In the genomic region with DNA sequence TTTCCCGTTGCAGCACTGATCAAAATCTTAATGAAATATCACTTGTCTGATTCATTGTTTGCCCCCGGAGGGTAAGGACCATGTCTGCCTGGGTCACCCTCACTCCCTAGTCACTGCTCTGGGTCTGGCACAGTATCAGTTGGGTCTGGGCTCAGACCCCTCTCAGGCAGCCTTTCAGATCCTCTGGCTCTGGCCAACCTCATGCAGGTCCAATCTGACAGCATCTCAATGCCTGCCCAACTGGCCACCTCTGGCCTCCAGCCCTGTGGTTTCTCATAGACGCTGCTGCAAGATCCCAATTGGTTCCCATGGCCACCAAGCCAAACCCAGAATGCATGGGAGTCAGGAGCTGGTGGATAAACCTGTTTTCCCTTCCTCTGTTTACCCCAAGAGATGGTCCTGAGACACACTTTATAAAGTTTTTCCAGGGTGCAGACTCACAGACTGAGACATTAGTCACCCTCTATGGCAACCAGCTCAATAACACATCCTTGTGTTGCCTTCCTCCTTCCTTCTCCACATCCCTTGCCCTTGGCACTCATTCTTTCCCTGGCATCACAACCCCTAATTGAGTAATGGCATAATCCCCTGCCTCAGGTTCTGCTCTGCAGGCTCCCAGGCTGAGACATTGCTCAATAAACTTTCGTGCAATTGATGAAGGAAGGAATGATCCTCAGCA, we compare ENCODE assay signal across 17 cellular contexts.
A peak's percentile ranks its signal among the peaks of the same experiment; 100 is the strongest.
DNase-seq lines count a peak whose midpoint lies in the region; ATAC-seq and TF ChIP-seq lines count a peak whose summit lies in the region.
"Had no signal": no experiment of that assay in that cellular context is flagged by ENCODE, and none has a peak within 500 bp of the region (broad histone marks: within the 10 kb centered on the region; RNA-seq: fewer than 3 reads in every experiment).

No MANE protein-coding gene starts in this region.

- WGBS in SK-N-SH (ENCODE audit: low lambda C conversion rate): 8% methylated on average over 4 of the region's 4 CpGs
- no CpG with 5 or more reads among the region's 4 CpGs for WGBS in H9 (ENCODE audit: extremely low coverage, insufficient read length, low lambda C conversion rate)

- H3K23ac ChIP-seq in H9 (ENCODE audit: insufficient read length, low read depth, low read length): no peak overlapping the region

- H3K23me2 ChIP-seq in H9 (ENCODE audit: insufficient read length, low read depth, low read length, poor library complexity, severe bottlenecking): no peaks in the 10 kb centered on the region

- no peak overlapping the region for H2BK5ac ChIP-seq in H9 (ENCODE audit: insufficient read length, low read length)

- no peaks in the 10 kb centered on the region for H3K79me2 ChIP-seq in SK-N-SH (ENCODE audit: insufficient read depth)
- no peaks in the 10 kb centered on the region for H3K79me2 ChIP-seq in H9 (ENCODE audit: insufficient read depth, low read length)

- H3K9me3 Mint-ChIP-seq in H9: no peaks in the 10 kb centered on the region; a peak in 1 of 5 replicates
- H3K9me3 Mint-ChIP-seq: CD8-positive, alpha-beta memory T cell had no signal

- H3K18ac ChIP-seq in H9 (ENCODE audit: insufficient read length, low read depth, low read length): no peak overlapping the region

- H3K27ac ChIP-seq in SK-N-SH (ENCODE audit: low read depth in 2 of 2, low read length in 1 of 2) (no peak overlapping the region), H9 (ENCODE audit: insufficient read length, low read depth, low read length) (no peak overlapping the region)
- H3K27ac ChIP-seq: C4-2B had no signal

- no peaks in the 10 kb centered on the region for H3K79me1 ChIP-seq in H9 (ENCODE audit: insufficient read depth, low read depth, low read length, poor library complexity, severe bottlenecking)

- no peaks in the 10 kb centered on the region for H3F3A ChIP-seq in SK-N-SH (replicated peaks; ENCODE audit: insufficient read depth)

- H3K4me1 Mint-ChIP-seq in H9: peaks cover 16 to 30% of the 10 kb centered on the region in 2 experiments
- H3K4me1 Mint-ChIP-seq: CD8-positive, alpha-beta memory T cell had no signal

- ATAC-seq in SK-N-SH treated with all-trans-retinoic acid at 6 μM for 48 hours (no peak), esophagus mucosa (peak; percentile 42)
- ATAC-seq: Right ventricle myocardium inferior had no signal

- H3K14ac ChIP-seq in H9 (ENCODE audit: insufficient read depth, low read length): no peak overlapping the region

- no peak overlapping the region for H2AFZ ChIP-seq in SK-N-SH (ENCODE audit: low read depth)
- no peak overlapping the region for H2AFZ ChIP-seq in H9 (ENCODE audit: low read length)

- no peaks in the 10 kb centered on the region for H3K36me3 Mint-ChIP-seq in H9 (ENCODE audit: insufficient read depth in 1 of 3, low read depth in 3 of 3)
- H3K36me3 Mint-ChIP-seq: CD8-positive, alpha-beta memory T cell had no signal

- DNase-seq in SK-N-SH: peak; percentile 67
- peak; percentile 26 for DNase-seq in NCI-H69 (lab: John Stamatoyannopoulos, UW)
- DNase-seq in KG1 (lab: John Stamatoyannopoulos, UW): no peak
- no peak for DNase-seq in activated naive CD4-positive, alpha-beta T cell (lab: John Stamatoyannopoulos, UW)
- no peak for DNase-seq in middle frontal gyrus (ENCODE audit: extremely low spot score, low spot score)
- no peak for DNase-seq in H9
- DNase-seq: AML-193, Calu3, DMS153, IMR-90, NCI-H1694 treated with DMSO at 0.1 percent for 48 hours, NCI-H524 had no signal

- peaks cover 9% of the 10 kb centered on the region for H3K27me3 Mint-ChIP-seq in H9 (ENCODE audit: low read depth)

- no peak overlapping the region for H3K56ac ChIP-seq in H9 (ENCODE audit: insufficient read length, low read depth, low read length)

- CTCF ChIA-PET in SK-N-SH (lab: Yijun Ruan, JAX): interaction anchor here (0.8 to 1.1 kb wide), 3 partner anchors 9 to 652 kb away, joined by 3 to 4 read pairs (median 3); no protein-coding TSS in a partner anchor

- no peaks in the 10 kb centered on the region for H3K27me3 ChIP-seq in SK-N-SH (ENCODE audit: insufficient read depth)
- H3K27me3 ChIP-seq in H9 (ENCODE audit: insufficient read depth, low read length): no peaks in the 10 kb centered on the region

- H3K9ac ChIP-seq in SK-N-SH (no peak overlapping the region), H9 (ENCODE audit: extremely low read depth, insufficient read length, low read length) (no peak overlapping the region)

- H2AK5ac ChIP-seq in H9 (ENCODE audit: insufficient read length, low read length): no peak overlapping the region

- no peak overlapping the region for H4K8ac ChIP-seq in H9 (replicated peaks; ENCODE audit: insufficient read length, low read depth, low read length)

- no peak overlapping the region for H2BK15ac ChIP-seq in H9 (ENCODE audit: low read depth, low read length)

- TF ChIP-seq RAD21 in SK-N-SH (IDR thresholded peaks at IDR 0.05; ENCODE audit: low read length): no peak

- no peak overlapping the region for H2BK120ac ChIP-seq in H9 (ENCODE audit: low read depth, low read length, poor library complexity, severe bottlenecking)

- H3K4me2 ChIP-seq in SK-N-SH: no peak overlapping the region
- no peak overlapping the region for H3K4me2 ChIP-seq in H9 (ENCODE audit: insufficient read depth, insufficient read length, low read length)

- no peak for TF ChIP-seq CTCF in SK-N-SH (IDR thresholded peaks at IDR 0.05)
- TF ChIP-seq CTCF in H9 (conservative IDR thresholded peaks at IDR 0.05): no peak

- H3K4me3 Mint-ChIP-seq in H9: no peak overlapping the region
- H3K4me3 Mint-ChIP-seq: CD8-positive, alpha-beta memory T cell had no signal

- no peaks in the 10 kb centered on the region for H3K36me3 ChIP-seq in SK-N-SH (replicated peaks in 1 of 2; ENCODE audit: control insufficient read depth in 1 of 2, insufficient read depth in 2 of 2, low read length in 1 of 2)

- H4K91ac ChIP-seq in H9 (ENCODE audit: insufficient read length, low read depth, low read length): no peak overlapping the region

- POLR2A ChIA-PET in SK-N-SH (lab: Yijun Ruan, JAX): no interaction called here

- no peak overlapping the region for H2BK12ac ChIP-seq in H9 (ENCODE audit: insufficient read length, low read depth, low read length)

- no peak overlapping the region for H4K5ac ChIP-seq in H9 (ENCODE audit: insufficient read length, low read depth, low read length)

- H2BK20ac ChIP-seq in H9 (ENCODE audit: low read depth, low read length, poor library complexity, severe bottlenecking): no peak overlapping the region

- H3K4ac ChIP-seq in H9 (ENCODE audit: low read depth, low read length): no peak overlapping the region

- H3K9me2 ChIP-seq in SK-N-SH: no peaks in the 10 kb centered on the region

- H4K20me1 ChIP-seq in SK-N-SH (ENCODE audit: insufficient read depth) (no peaks in the 10 kb centered on the region), H9 (ENCODE audit: control insufficient read depth, insufficient read depth, insufficient read length) (no peaks in the 10 kb centered on the region)

- H3K4me1 ChIP-seq in SK-N-SH (ENCODE audit: control insufficient read depth in 1 of 2, insufficient read depth in 2 of 2, low read depth in 1 of 2, low read length in 1 of 2) (peaks cover 0 to 29% of the 10 kb centered on the region in 2 experiments; a peak in 1 of 4 replicates), H9 (ENCODE audit: insufficient read depth, low read length) (no peaks in the 10 kb centered on the region)

- no peak overlapping the region for H3K27ac Mint-ChIP-seq in H9
- H3K27ac Mint-ChIP-seq: CD8-positive, alpha-beta memory T cell had no signal

- no peak overlapping the region for H3K4me3 ChIP-seq in SK-N-SH (ENCODE audit: low read depth in 2 of 2, low read length in 1 of 2)

- TF ChIP-seq EP300 in SK-N-SH (IDR thresholded peaks at IDR 0.05; ENCODE audit: borderline replicate concordance in 1 of 2, low read depth in 1 of 2, low read length in 1 of 2): peak in 1 of 2 experiments; percentile 38; a peak in 2 of 4 replicates

- no peak overlapping the region for H3T11ph ChIP-seq in H9 (ENCODE audit: low read length)

- H3K9me3 ChIP-seq in SK-N-SH: no peaks in the 10 kb centered on the region
- H3K9me3 ChIP-seq in H9 (ENCODE audit: control insufficient read depth, low read depth, low read length): no peaks in the 10 kb centered on the region

TF ChIP-seq in SK-N-SH, 30 proteins besides CTCF, POLR2A, EP300 and RAD21:
- no peak for TF ChIP-seq TAF1 (IDR thresholded peaks at IDR 0.05; ENCODE audit: borderline replicate concordance, low read depth, low read length)
- peak; percentile 57 for TF ChIP-seq GATA2 (CRISPR knock-in tag; IDR thresholded peaks at IDR 0.05)
- TF ChIP-seq FOXM1 (IDR thresholded peaks at IDR 0.05; ENCODE audit: low read depth): no peak
- no peak for TF ChIP-seq MEF2A (IDR thresholded peaks at IDR 0.05; ENCODE audit: borderline replicate concordance, low read depth)
- no peak for TF ChIP-seq FOSL2 (IDR thresholded peaks at IDR 0.05; ENCODE audit: borderline replicate concordance, low read depth)

TF ChIP-seq in SK-N-SH treated with all-trans-retinoic acid at 6 μM for 48 hours, 23 proteins besides CTCF, POLR2A, EP300 and RAD21 (continues in another document):
- no peak for TF ChIP-seq CSDC2 (CRISPR knock-in tag; IDR thresholded peaks at IDR 0.05)
- TF ChIP-seq TCF4 (CRISPR knock-in tag; IDR thresholded peaks at IDR 0.05; ENCODE audit: borderline replicate concordance): no peak
- no peak for TF ChIP-seq ZNF8 (CRISPR knock-in tag; IDR thresholded peaks at IDR 0.05)
- TF ChIP-seq TSHZ2 (CRISPR knock-in tag; IDR thresholded peaks at IDR 0.05): no peak
- no peak for TF ChIP-seq ZNF565 (CRISPR knock-in tag; conservative IDR thresholded peaks at IDR 0.05; ENCODE audit: low read depth)
- TF ChIP-seq ESRRG (CRISPR knock-in tag; IDR thresholded peaks at IDR 0.05): no peak
- TF ChIP-seq ZFP30 (CRISPR knock-in tag; IDR thresholded peaks at IDR 0.05): no peak

Comparison
In these comparisons a context has a peak if more than half of its experiments do, and no peak if none do; other contexts are left out.
1. DNase-seq: peak in SK-N-SH (single experiment) and NCI-H69 (single experiment); none in KG1 (single experiment), activated naive CD4-positive, alpha-beta T cell (0 of 4), middle frontal gyrus (single experiment) and H9 (single experiment).